ENCODE assay signal across 1 cellular context in the genomic region with DNA sequence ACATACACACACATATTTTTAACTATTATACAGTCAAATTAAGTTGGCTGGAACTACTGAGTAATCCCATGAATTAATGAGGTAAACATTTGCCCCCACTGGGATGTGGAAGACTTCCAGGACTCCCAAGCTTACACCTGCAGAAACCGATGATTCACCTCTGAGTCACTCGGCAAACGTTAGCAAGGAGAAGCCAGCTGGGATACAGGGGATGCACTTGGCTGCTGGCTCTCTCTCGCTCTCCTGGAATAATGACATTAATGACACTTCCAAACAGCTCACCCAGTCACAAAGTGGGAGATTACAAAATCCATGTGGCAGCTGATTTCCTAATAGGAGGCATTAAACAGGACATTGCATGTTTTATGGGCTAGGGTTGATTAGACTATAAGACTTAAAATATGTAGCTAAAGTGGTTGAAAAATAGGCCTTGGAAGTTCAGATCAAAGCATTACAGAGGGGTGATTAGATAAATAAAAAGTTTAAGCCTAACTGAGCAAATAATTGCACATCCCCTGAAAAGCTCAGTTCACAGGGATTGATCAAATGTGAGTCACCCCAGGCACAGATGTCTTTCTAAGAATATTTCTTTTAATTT.
TF ChIP-seq lines count a peak whose summit lies in the region.

No MANE protein-coding gene starts in this region.

TF ChIP-seq in SK-N-SH, 30 proteins besides CTCF, POLR2A, EP300 and RAD21 (continued from another document):
- TF ChIP-seq SMC3 (IDR thresholded peaks at IDR 0.05; ENCODE audit: low read depth, low read length) (no peak), TEAD4 (IDR thresholded peaks at IDR 0.05; ENCODE audit: borderline replicate concordance, insufficient read depth) (0 out of 2 replicates have a peak, but pooled peaks have one; percentile 14), TAF1 (IDR thresholded peaks at IDR 0.05; ENCODE audit: borderline replicate concordance, low read depth, low read length) (no peak), POLR2AphosphoS5 (IDR thresholded peaks at IDR 0.05; ENCODE audit: low read depth, low read length) (no peak), EZH2phosphoT487 (IDR thresholded peaks at IDR 0.05; ENCODE audit: borderline replicate concordance, low read depth) (no peak), YY1 (IDR thresholded peaks at IDR 0.05; ENCODE audit: low read depth) (no peak), MEF2A (IDR thresholded peaks at IDR 0.05; ENCODE audit: borderline replicate concordance, low read depth) (no peak), FOSL2 (IDR thresholded peaks at IDR 0.05; ENCODE audit: borderline replicate concordance, low read depth) (peak; percentile 88), GATA2 (CRISPR knock-in tag; IDR thresholded peaks at IDR 0.05) (no peak), SIN3A (IDR thresholded peaks at IDR 0.05; ENCODE audit: borderline replicate concordance, low read depth, low read length) (no peak), FOXJ3 (CRISPR knock-in tag; IDR thresholded peaks at IDR 0.05) (no peak), RCOR1 (IDR thresholded peaks at IDR 0.05; ENCODE audit: low read length) (no peak), TCF12 (IDR thresholded peaks at IDR 0.05) (peak; percentile 88), CHD2 (IDR thresholded peaks at IDR 0.05; ENCODE audit: low read length, partially characterized antibody) (no peak), NFIC (IDR thresholded peaks at IDR 0.05; ENCODE audit: borderline replicate concordance) (peak; percentile 58; the same call in 1 of the 2 replicates), RFX5 (IDR thresholded peaks at IDR 0.05; ENCODE audit: low read length) (no peak)
- TF ChIP-seq, protein P1, sequence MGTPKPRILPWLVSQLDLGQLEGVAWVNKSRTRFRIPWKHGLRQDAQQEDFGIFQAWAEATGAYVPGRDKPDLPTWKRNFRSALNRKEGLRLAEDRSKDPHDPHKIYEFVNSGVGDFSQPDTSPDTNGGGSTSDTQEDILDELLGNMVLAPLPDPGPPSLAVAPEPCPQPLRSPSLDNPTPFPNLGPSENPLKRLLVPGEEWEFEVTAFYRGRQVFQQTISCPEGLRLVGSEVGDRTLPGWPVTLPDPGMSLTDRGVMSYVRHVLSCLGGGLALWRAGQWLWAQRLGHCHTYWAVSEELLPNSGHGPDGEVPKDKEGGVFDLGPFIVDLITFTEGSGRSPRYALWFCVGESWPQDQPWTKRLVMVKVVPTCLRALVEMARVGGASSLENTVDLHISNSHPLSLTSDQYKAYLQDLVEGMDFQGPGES (IDR thresholded peaks at IDR 0.05; ENCODE audit: low read depth, low read length) = no peak
- TF ChIP-seq, protein P2, sequence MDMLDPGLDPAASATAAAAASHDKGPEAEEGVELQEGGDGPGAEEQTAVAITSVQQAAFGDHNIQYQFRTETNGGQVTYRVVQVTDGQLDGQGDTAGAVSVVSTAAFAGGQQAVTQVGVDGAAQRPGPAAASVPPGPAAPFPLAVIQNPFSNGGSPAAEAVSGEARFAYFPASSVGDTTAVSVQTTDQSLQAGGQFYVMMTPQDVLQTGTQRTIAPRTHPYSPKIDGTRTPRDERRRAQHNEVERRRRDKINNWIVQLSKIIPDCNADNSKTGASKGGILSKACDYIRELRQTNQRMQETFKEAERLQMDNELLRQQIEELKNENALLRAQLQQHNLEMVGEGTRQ (IDR thresholded peaks at IDR 0.05; ENCODE audit: borderline replicate concordance, low read depth, low read length) = no peak
- TF ChIP-seq, protein P3, sequence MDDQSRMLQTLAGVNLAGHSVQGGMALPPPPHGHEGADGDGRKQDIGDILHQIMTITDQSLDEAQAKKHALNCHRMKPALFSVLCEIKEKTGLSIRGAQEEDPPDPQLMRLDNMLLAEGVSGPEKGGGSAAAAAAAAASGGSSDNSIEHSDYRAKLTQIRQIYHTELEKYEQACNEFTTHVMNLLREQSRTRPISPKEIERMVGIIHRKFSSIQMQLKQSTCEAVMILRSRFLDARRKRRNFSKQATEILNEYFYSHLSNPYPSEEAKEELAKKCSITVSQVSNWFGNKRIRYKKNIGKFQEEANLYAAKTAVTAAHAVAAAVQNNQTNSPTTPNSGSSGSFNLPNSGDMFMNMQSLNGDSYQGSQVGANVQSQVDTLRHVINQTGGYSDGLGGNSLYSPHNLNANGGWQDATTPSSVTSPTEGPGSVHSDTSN (IDR thresholded peaks at IDR 0.05) = 0 out of 2 replicates have a peak, but pooled peaks have one; percentile 18
- TF ChIP-seq, protein P4, sequence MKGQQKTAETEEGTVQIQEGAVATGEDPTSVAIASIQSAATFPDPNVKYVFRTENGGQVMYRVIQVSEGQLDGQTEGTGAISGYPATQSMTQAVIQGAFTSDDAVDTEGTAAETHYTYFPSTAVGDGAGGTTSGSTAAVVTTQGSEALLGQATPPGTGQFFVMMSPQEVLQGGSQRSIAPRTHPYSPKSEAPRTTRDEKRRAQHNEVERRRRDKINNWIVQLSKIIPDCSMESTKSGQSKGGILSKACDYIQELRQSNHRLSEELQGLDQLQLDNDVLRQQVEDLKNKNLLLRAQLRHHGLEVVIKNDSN (IDR thresholded peaks at IDR 0.05; ENCODE audit: borderline replicate concordance, low read depth) = no peak
- TF ChIP-seq, protein P5, sequence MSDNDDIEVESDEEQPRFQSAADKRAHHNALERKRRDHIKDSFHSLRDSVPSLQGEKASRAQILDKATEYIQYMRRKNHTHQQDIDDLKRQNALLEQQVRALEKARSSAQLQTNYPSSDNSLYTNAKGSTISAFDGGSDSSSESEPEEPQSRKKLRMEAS (IDR thresholded peaks at IDR 0.05; ENCODE audit: low read depth) = no peak
